In the genomic region with DNA sequence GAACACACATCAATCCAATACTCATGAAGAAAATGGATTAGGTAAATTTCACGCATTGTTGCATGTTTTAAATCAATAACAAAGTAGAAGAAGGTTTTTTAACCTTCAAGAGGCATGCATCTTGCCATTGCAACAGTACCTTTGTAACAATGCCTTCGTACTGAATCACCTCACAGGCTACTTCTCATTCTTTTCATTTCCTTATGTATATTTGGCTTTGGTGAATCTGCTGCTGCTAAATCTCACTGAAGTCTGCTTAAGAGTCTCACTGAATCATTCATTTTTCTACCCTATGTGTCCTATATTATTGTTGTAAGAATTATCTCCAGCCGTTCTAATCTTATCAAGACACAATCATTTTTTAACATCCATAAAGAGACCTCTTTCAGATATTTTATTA, we compare ENCODE assay signal across 2 cellular contexts.
TF ChIP-seq lines count a peak whose summit lies in the region.

No MANE protein-coding gene starts in this region.

TF ChIP-seq in A549, 52 proteins besides CTCF, POLR2A, EP300 and RAD21:
- TF ChIP-seq CEBPB (IDR thresholded peaks at IDR 0.05) (no peak), ZSCAN20 (CRISPR knock-in tag; IDR thresholded peaks at IDR 0.05) (no peak), ZFP36 (IDR thresholded peaks at IDR 0.05; ENCODE audit: borderline replicate concordance, partially characterized antibody) (no peak), EHMT2 (IDR thresholded peaks at IDR 0.05; ENCODE audit: low read depth) (no peak), FOXS1 (CRISPR knock-in tag; IDR thresholded peaks at IDR 0.05) (no peak), HDAC2 (IDR thresholded peaks at IDR 0.05) (no peak), HOXB13 (CRISPR knock-in tag; IDR thresholded peaks at IDR 0.05; ENCODE audit: low read depth) (no peak), RNF2 (IDR thresholded peaks at IDR 0.05; ENCODE audit: borderline replicate concordance, low read depth) (no peak), JUN (IDR thresholded peaks at IDR 0.05) (no peak), CHD4 (IDR thresholded peaks at IDR 0.05; ENCODE audit: borderline replicate concordance) (no peak), NR3C1 (IDR thresholded peaks at IDR 0.05) (no peak), SREBF2 (IDR thresholded peaks at IDR 0.05) (no peak)
- TF ChIP-seq, protein P1, sequence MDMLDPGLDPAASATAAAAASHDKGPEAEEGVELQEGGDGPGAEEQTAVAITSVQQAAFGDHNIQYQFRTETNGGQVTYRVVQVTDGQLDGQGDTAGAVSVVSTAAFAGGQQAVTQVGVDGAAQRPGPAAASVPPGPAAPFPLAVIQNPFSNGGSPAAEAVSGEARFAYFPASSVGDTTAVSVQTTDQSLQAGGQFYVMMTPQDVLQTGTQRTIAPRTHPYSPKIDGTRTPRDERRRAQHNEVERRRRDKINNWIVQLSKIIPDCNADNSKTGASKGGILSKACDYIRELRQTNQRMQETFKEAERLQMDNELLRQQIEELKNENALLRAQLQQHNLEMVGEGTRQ (IDR thresholded peaks at IDR 0.05), result no peak

TF ChIP-seq in H1, 55 proteins besides CTCF, POLR2A, EP300 and RAD21:
- TF ChIP-seq EGR1 (IDR thresholded peaks at IDR 0.05; ENCODE audit: borderline replicate concordance, low read depth, low read length), result no peak
- TF ChIP-seq EZH2 (IDR thresholded peaks at IDR 0.05; ENCODE audit: low read depth, low read length, severe bottlenecking), result no peak
- TF ChIP-seq CBX8 (IDR thresholded peaks at IDR 0.05; ENCODE audit: borderline replicate concordance, low read depth, low read length), result no peak
- TF ChIP-seq, protein P2, sequence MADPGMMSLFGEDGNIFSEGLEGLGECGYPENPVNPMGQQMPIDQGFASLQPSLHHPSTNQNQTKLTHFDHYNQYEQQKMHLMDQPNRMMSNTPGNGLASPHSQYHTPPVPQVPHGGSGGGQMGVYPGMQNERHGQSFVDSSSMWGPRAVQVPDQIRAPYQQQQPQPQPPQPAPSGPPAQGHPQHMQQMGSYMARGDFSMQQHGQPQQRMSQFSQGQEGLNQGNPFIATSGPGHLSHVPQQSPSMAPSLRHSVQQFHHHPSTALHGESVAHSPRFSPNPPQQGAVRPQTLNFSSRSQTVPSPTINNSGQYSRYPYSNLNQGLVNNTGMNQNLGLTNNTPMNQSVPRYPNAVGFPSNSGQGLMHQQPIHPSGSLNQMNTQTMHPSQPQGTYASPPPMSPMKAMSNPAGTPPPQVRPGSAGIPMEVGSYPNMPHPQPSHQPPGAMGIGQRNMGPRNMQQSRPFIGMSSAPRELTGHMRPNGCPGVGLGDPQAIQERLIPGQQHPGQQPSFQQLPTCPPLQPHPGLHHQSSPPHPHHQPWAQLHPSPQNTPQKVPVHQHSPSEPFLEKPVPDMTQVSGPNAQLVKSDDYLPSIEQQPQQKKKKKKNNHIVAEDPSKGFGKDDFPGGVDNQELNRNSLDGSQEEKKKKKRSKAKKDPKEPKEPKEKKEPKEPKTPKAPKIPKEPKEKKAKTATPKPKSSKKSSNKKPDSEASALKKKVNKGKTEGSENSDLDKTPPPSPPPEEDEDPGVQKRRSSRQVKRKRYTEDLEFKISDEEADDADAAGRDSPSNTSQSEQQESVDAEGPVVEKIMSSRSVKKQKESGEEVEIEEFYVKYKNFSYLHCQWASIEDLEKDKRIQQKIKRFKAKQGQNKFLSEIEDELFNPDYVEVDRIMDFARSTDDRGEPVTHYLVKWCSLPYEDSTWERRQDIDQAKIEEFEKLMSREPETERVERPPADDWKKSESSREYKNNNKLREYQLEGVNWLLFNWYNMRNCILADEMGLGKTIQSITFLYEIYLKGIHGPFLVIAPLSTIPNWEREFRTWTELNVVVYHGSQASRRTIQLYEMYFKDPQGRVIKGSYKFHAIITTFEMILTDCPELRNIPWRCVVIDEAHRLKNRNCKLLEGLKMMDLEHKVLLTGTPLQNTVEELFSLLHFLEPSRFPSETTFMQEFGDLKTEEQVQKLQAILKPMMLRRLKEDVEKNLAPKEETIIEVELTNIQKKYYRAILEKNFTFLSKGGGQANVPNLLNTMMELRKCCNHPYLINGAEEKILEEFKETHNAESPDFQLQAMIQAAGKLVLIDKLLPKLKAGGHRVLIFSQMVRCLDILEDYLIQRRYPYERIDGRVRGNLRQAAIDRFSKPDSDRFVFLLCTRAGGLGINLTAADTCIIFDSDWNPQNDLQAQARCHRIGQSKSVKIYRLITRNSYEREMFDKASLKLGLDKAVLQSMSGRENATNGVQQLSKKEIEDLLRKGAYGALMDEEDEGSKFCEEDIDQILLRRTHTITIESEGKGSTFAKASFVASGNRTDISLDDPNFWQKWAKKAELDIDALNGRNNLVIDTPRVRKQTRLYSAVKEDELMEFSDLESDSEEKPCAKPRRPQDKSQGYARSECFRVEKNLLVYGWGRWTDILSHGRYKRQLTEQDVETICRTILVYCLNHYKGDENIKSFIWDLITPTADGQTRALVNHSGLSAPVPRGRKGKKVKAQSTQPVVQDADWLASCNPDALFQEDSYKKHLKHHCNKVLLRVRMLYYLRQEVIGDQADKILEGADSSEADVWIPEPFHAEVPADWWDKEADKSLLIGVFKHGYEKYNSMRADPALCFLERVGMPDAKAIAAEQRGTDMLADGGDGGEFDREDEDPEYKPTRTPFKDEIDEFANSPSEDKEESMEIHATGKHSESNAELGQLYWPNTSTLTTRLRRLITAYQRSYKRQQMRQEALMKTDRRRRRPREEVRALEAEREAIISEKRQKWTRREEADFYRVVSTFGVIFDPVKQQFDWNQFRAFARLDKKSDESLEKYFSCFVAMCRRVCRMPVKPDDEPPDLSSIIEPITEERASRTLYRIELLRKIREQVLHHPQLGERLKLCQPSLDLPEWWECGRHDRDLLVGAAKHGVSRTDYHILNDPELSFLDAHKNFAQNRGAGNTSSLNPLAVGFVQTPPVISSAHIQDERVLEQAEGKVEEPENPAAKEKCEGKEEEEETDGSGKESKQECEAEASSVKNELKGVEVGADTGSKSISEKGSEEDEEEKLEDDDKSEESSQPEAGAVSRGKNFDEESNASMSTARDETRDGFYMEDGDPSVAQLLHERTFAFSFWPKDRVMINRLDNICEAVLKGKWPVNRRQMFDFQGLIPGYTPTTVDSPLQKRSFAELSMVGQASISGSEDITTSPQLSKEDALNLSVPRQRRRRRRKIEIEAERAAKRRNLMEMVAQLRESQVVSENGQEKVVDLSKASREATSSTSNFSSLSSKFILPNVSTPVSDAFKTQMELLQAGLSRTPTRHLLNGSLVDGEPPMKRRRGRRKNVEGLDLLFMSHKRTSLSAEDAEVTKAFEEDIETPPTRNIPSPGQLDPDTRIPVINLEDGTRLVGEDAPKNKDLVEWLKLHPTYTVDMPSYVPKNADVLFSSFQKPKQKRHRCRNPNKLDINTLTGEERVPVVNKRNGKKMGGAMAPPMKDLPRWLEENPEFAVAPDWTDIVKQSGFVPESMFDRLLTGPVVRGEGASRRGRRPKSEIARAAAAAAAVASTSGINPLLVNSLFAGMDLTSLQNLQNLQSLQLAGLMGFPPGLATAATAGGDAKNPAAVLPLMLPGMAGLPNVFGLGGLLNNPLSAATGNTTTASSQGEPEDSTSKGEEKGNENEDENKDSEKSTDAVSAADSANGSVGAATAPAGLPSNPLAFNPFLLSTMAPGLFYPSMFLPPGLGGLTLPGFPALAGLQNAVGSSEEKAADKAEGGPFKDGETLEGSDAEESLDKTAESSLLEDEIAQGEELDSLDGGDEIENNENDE (IDR thresholded peaks at IDR 0.05; ENCODE audit: insufficient replicate concordance, low read length), result no peak
- TF ChIP-seq, protein P3, sequence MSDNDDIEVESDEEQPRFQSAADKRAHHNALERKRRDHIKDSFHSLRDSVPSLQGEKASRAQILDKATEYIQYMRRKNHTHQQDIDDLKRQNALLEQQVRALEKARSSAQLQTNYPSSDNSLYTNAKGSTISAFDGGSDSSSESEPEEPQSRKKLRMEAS (IDR thresholded peaks at IDR 0.05), result no peak
- TF ChIP-seq, protein P4, sequence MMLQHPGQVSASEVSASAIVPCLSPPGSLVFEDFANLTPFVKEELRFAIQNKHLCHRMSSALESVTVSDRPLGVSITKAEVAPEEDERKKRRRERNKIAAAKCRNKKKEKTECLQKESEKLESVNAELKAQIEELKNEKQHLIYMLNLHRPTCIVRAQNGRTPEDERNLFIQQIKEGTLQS (IDR thresholded peaks at IDR 0.05; ENCODE audit: insufficient read depth, low read depth, low read length), result no peak
- TF ChIP-seq CBX5 (IDR thresholded peaks at IDR 0.05; ENCODE audit: low read depth, low read length), result no peak
- no peak for TF ChIP-seq TCF12 (IDR thresholded peaks at IDR 0.05; ENCODE audit: low read depth, low read length)
- no peak for TF ChIP-seq POLR2AphosphoS5 (IDR thresholded peaks at IDR 0.05; ENCODE audit: low read depth, low read length)
- no peak for TF ChIP-seq HDAC2 (IDR thresholded peaks at IDR 0.05; ENCODE audit: borderline replicate concordance in 1 of 2, low read depth in 2 of 2, low read length in 2 of 2)
- no peak for TF ChIP-seq RXRA (IDR thresholded peaks at IDR 0.05; ENCODE audit: insufficient read depth, low read depth, low read length)
- no peak for TF ChIP-seq CTBP2 (IDR thresholded peaks at IDR 0.05; ENCODE audit: borderline replicate concordance, insufficient read depth, insufficient read length, low read length)
- no peak for TF ChIP-seq POU5F1 (IDR thresholded peaks at IDR 0.05; ENCODE audit: low read depth, low read length)
- no peak for TF ChIP-seq SP2 (IDR thresholded peaks at IDR 0.05; ENCODE audit: low read length)
